ENCODE assay signal across 25 cellular contexts in genomic region chr19:30807263-30807662, GRCh38.
"Had no signal": no experiment of that assay in that cellular context is flagged by ENCODE, and none has a peak within 500 bp of the region (broad histone marks: within the 10 kb centered on the region; RNA-seq: fewer than 3 reads in every experiment).

No MANE protein-coding gene starts in this region.

- ATAC-seq: activated CD4-positive, alpha-beta T cell treated with anti-CD3 and anti-CD28 coated beads for 36 hours; activated CD8-positive, alpha-beta memory T cell treated with anti-CD3 and anti-CD28 coated beads, Interleukin-2, amount 10 ng/mL, durations not matched to agents 7 days and 5 days; activated CD8-positive, alpha-beta T cell treated with anti-CD3 and anti-CD28 coated beads, Interleukin-2, amount 10 ng/mL, durations not matched to agents 7 days and 5 days; activated T-helper 17 cell treated with anti-CD3 and anti-CD28 coated beads, Interleukin-2, amount 50 U/mL, for 72 hours; esophagus mucosa; gastroesophageal sphincter; heart right ventricle had no signal

- DNase-seq: activated CD4-positive, alpha-beta memory T cell treated with anti-CD3 and anti-CD28 coated beads for 36 hours; activated CD4-positive, alpha-beta T cell treated with anti-CD3 and anti-CD28 coated beads for 36 hours; activated CD4-positive, alpha-beta T cell treated with anti-CD3 and anti-CD28 coated beads, Interleukin-2, amount 10 ng/mL, durations not matched to agents 24 days and 14 days; activated CD4-positive, CD25-positive, alpha-beta regulatory T cell; activated CD4-positive, CD25-positive, alpha-beta regulatory T cell treated with anti-CD3 and anti-CD28 coated beads, Interleukin-2, amount 50 U/mL, for 72 hours; activated CD8-positive, alpha-beta memory T cell treated with anti-CD3 and anti-CD28 coated beads, Interleukin-2, amount 10 ng/mL, durations not matched to agents 7 days and 5 days; activated CD8-positive, alpha-beta memory T cell treated with anti-CD3 and anti-CD28 coated beads, Interleukin-2, amount 50 U/mL, for 4 hours; activated CD8-positive, alpha-beta T cell treated with anti-CD3 and anti-CD28 coated beads, Interleukin-2, amount 10 ng/mL, durations not matched to agents 7 days and 5 days; activated effector memory CD4-positive, alpha-beta T cell treated with Interleukin-2 at 50 U/mL for 16 hours; activated gamma-delta T cell treated with Interleukin-2 at 50 U/mL for 16 hours; activated naive CD4-positive, alpha-beta T cell treated with anti-CD3 and anti-CD28 coated beads, Interleukin-2, amount 50 U/mL, for 16 hours; activated naive CD4-positive, alpha-beta T cell treated with Interleukin-2 at 50 U/mL for 16 hours; activated T-cell treated with anti-CD3 and anti-CD28 coated beads, Interleukin-2, amount 50 U/mL, for 24 hours; amniotic stem cell; anterior cingulate cortex; brain microvascular endothelial cell; dorsolateral prefrontal cortex; effector memory CD4-positive, alpha-beta T cell; endodermal cell; foreskin melanocyte; heart right ventricle; T-helper 2 cell had no signal
